ENCODE assay signal across 21 cellular contexts in the genomic region with DNA sequence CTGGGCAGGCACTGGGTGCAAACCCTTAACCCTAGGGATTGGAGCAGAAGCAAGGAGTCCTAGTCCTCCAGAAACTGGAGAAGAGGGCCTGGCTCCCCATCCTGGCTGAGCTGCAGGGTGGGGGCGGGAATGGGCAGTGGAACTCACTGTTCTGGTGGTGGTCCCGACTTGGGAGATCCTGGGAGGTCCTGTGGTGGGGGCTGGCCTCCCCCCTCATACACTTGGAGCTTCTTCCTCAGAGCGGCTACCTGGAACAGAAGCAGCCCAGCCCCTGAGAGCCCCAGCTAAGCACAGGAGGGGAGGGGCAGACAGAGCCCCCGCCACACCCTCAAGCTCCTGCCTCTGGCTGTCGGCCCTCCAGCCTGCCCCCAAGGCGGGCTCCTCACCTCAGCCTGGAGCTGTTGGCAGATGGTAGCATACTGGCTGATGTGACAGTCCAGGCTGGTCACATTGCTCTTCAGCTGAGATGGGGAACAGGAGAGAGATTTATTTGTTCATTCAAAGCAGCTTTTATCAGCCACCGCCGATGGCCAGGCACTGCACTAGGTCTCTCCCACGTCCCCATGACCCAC. TPM values are rescaled to one million over a fixed set of nuclear protein-coding genes. Genes with fewer than 3 reads are reported as not detected.
DNase-seq lines count a peak whose midpoint lies in the region; FAIRE-seq and TF ChIP-seq lines count a peak whose summit lies in the region.
"Had no signal": no experiment of that assay in that cellular context is flagged by ENCODE, and none has a peak within 500 bp of the region (broad histone marks: within the 10 kb centered on the region; RNA-seq: fewer than 3 reads in every experiment).

No MANE protein-coding gene starts in this region.

- H2BK12ac ChIP-seq in neuronal stem cell (ENCODE audit: low read length) = no peak overlapping the region

- H3K36me3 Mint-ChIP-seq in endodermal cell (ENCODE audit: low read depth) = peaks cover 54% of the 10 kb centered on the region

- no peak overlapping the region for H3K9ac ChIP-seq in endodermal cell (ENCODE audit: extremely low read depth, low read length, poor library complexity, severe bottlenecking)
- H3K9ac ChIP-seq in neuronal stem cell (ENCODE audit: low read depth, low read length, poor library complexity) = peak overlapping the region; percentile 67

- peak overlapping the region; percentile 53 for H3K4ac ChIP-seq in neuronal stem cell (ENCODE audit: low read length)

- H3K4me1 Mint-ChIP-seq in endodermal cell = peaks cover 9% of the 10 kb centered on the region
- H3K4me1 Mint-ChIP-seq: GM23338 had no signal

- H4K8ac ChIP-seq in neuronal stem cell (ENCODE audit: low read depth, low read length) = no peak overlapping the region

- H3K9me3 ChIP-seq in endodermal cell (ENCODE audit: control insufficient read depth, low read length) (no peaks in the 10 kb centered on the region), neuronal stem cell (replicated peaks in 1 of 2; ENCODE audit: control insufficient read depth in 2 of 2, insufficient read depth in 1 of 2, low read depth in 1 of 2, low read length in 2 of 2) (no peaks in the 10 kb centered on the region)
- H3K9me3 ChIP-seq: Peyer's patch had no signal

- no peak overlapping the region for H2BK5ac ChIP-seq in neuronal stem cell (ENCODE audit: low read length)

- no peak overlapping the region for H3K27ac Mint-ChIP-seq in endodermal cell
- H3K27ac Mint-ChIP-seq: GM23338, HFFc6 had no signal

- no peak overlapping the region for H3K4me3 Mint-ChIP-seq in endodermal cell
- H3K4me3 Mint-ChIP-seq: GM23338, HFFc6 had no signal

- H3K4me2 ChIP-seq in neuronal stem cell (ENCODE audit: insufficient read depth, low read length, poor library complexity, severe bottlenecking) = no peak overlapping the region
- H3K4me2 ChIP-seq: GM23338 had no signal

- H2AK5ac ChIP-seq in neuronal stem cell (ENCODE audit: low read depth, low read length) = no peak overlapping the region

- no peaks in the 10 kb centered on the region for H3K27me3 Mint-ChIP-seq in endodermal cell (ENCODE audit: insufficient read depth)

- no peak overlapping the region for H2BK120ac ChIP-seq in neuronal stem cell (ENCODE audit: low read depth, low read length)

- peaks cover 10% of the 10 kb centered on the region for H3K79me1 ChIP-seq in neuronal stem cell (ENCODE audit: low read depth, low read length)

- no peaks in the 10 kb centered on the region for H3K9me3 Mint-ChIP-seq in endodermal cell
- H3K9me3 Mint-ChIP-seq: GM23338, HFFc6 had no signal

- FAIRE-seq in D721Med (lab: Jason Lieb, UNC) (no peak), HTR-8/SVneo (lab: Jason Lieb, UNC) (peak; percentile 28)
- FAIRE-seq: GM12891 had no signal

- H2AFZ ChIP-seq in neuronal stem cell (ENCODE audit: low read length) = no peak overlapping the region
- H2AFZ ChIP-seq: GM23338 had no signal

- TF ChIP-seq CTCF in D721Med (IDR thresholded peaks at IDR 0.05; ENCODE audit: insufficient read depth, missing control alignments) = no peak
- TF ChIP-seq CTCF in endodermal cell (conservative IDR thresholded peaks at IDR 0.05) = no peak
- TF ChIP-seq CTCF in brain microvascular endothelial cell (IDR thresholded peaks at IDR 0.05; ENCODE audit: low read depth, low read length, missing control alignments) = no peak

- H3K4me3 ChIP-seq in endodermal cell (ENCODE audit: low read length) = no peak overlapping the region
- H3K4me3 ChIP-seq in neuronal stem cell (ENCODE audit: low read length in 2 of 2) = no peak overlapping the region
- no peak overlapping the region for H3K4me3 ChIP-seq in brain microvascular endothelial cell (ENCODE audit: low read depth, low read length)
- H3K4me3 ChIP-seq: GM23338, Peyer's patch had no signal

- no peak overlapping the region for H3K18ac ChIP-seq in neuronal stem cell (ENCODE audit: low read length)

- no peak overlapping the region for H2BK15ac ChIP-seq in neuronal stem cell (ENCODE audit: low read length)

- H3K4me1 ChIP-seq in endodermal cell (ENCODE audit: control insufficient read depth, insufficient read depth, low read length) = no peaks in the 10 kb centered on the region
- H3K4me1 ChIP-seq in neuronal stem cell (ENCODE audit: control insufficient read depth in 2 of 2, insufficient read depth in 1 of 2, low read depth in 1 of 2, low read length in 2 of 2) = no peaks in the 10 kb centered on the region
- H3K4me1 ChIP-seq: Peyer's patch had no signal

- H4K91ac ChIP-seq in neuronal stem cell (ENCODE audit: low read depth, low read length, poor library complexity) = no peak overlapping the region

- DNase-seq in D721Med (ENCODE audit: insufficient read length, low spot score) = peak; percentile 0
- DNase-seq in HTR-8/SVneo (ENCODE audit: insufficient read length, low spot score) = no peak
- peak; percentile 36 for DNase-seq in endodermal cell
- no peak for DNase-seq in neuronal stem cell (ENCODE audit: low spot score)
- DNase-seq in activated T-cell treated with anti-CD3 and anti-CD28 coated beads, Interleukin-2, amount 50 U/mL, for 48 hours = no peak
- DNase-seq in SKM-1 (lab: John Stamatoyannopoulos, UW; ENCODE audit: unreplicated experiment) = no peak
- no peak for DNase-seq in brain microvascular endothelial cell
- no peak for DNase-seq in iPS-NIHi7 (ENCODE audit: extremely low spot score)
- DNase-seq: DMS 273 treated with DMSO at 0.1 percent for 48 hours, GDM1, HFFc6, NCI-H1048, NCI-H1436 treated with DMSO at 0.1 percent for 48 hours, NCI-H2081, NCI-H510A treated with DMSO at 0.1 percent for 48 hours, SIG-M5 had no signal

- H3K27ac ChIP-seq in endodermal cell (ENCODE audit: low read depth, low read length) (no peak overlapping the region), neuronal stem cell (replicated peaks; ENCODE audit: low read length) (no peak overlapping the region), brain microvascular endothelial cell (no peak overlapping the region)
- H3K27ac ChIP-seq: C4-2B, Peyer's patch had no signal

- H3K23ac ChIP-seq in neuronal stem cell (ENCODE audit: low read depth, low read length, poor library complexity) = no peak overlapping the region

- in situ Hi-C loops in brain microvascular endothelial cell (cut with HindIII; ENCODE audit: low pct_ligation_motif_present, low sequenced_read_pairs) = no loop called here

- no peaks in the 10 kb centered on the region for H3K27me3 ChIP-seq in endodermal cell (ENCODE audit: control insufficient read depth, insufficient read depth, low read length, poor library complexity, severe bottlenecking)
- H3K27me3 ChIP-seq in neuronal stem cell (ENCODE audit: control insufficient read depth in 3 of 3, insufficient read depth in 3 of 3, low read depth in 1 of 3, low read length in 3 of 3) = no peaks in the 10 kb centered on the region
- H3K27me3 ChIP-seq in brain microvascular endothelial cell (replicated peaks) = no peaks in the 10 kb centered on the region
- H3K27me3 ChIP-seq: Peyer's patch had no signal

- no peak overlapping the region for H3K14ac ChIP-seq in neuronal stem cell (ENCODE audit: low read length)

- H3K36me3 ChIP-seq in endodermal cell (ENCODE audit: control insufficient read depth, insufficient read depth, low read length) = peaks cover 79% of the 10 kb centered on the region
- H3K36me3 ChIP-seq in neuronal stem cell (replicated peaks in 1 of 2; ENCODE audit: control insufficient read depth in 2 of 2, insufficient read depth in 2 of 2, low read length in 2 of 2) = peaks cover 76 to 95% of the 10 kb centered on the region in 2 donors
- no peaks in the 10 kb centered on the region for H3K36me3 ChIP-seq in brain microvascular endothelial cell (replicated peaks)
- H3K36me3 ChIP-seq: Peyer's patch had no signal

- WGBS in endodermal cell (ENCODE audit: insufficient coverage in 1 of 2, insufficient read length in 1 of 2), 2 experiments = 96 to 100% methylated on average over 4 to 9 of the region's 9 CpGs
- no CpG with 5 or more reads among the region's 9 CpGs for WGBS in neuronal stem cell (ENCODE audit: extremely low coverage in 2 of 2, insufficient read length in 2 of 2, insufficient replicate concordance in 1 of 2), 2 donors

RNA-seq across cellular contexts. Expression of a gene that starts 15.0 kb away (rescaled TPM):
- total RNA-seq in endodermal cell = 10 to 100 TPM; 43.5 to 64.7 TPM
- 45.3 TPM for polyA plus RNA-seq in endodermal cell (2013, experiment 1 of 2)
- polyA plus RNA-seq in endodermal cell (2013, experiment 2 of 2) = 46.4 TPM
- polyA plus RNA-seq in neuronal stem cell (2013, experiment 1 of 2) = 32.8 TPM
- polyA plus RNA-seq in neuronal stem cell (2013, experiment 2 of 2) = 32.5 TPM

RNA-seq across cellular contexts. Expression of a gene that starts 17.3 kb away (rescaled TPM):
- under 1 TPM in 1 of 2 donors, not detected in 1; 0.35 TPM for total RNA-seq in endodermal cell
- 0.11 TPM for polyA plus RNA-seq in endodermal cell (2013, experiment 1 of 2)
- 0.83 TPM for polyA plus RNA-seq in endodermal cell (2013, experiment 2 of 2)
- 0.20 TPM for polyA plus RNA-seq in neuronal stem cell (2013, experiment 1 of 2)
- polyA plus RNA-seq in neuronal stem cell (2013, experiment 2 of 2) = 0.17 TPM
- total RNA-seq: HFFc6, MCF 10A, Peyer's patch had no signal

RNA-seq across cellular contexts. Expression of a gene that starts 33.4 kb away (rescaled TPM):
- 100 to 1,000 TPM; 145 to 171 TPM for total RNA-seq in endodermal cell
- polyA plus RNA-seq in endodermal cell (2013, experiment 1 of 2) = 114 TPM
- 101 TPM for polyA plus RNA-seq in endodermal cell (2013, experiment 2 of 2)
- polyA plus RNA-seq in neuronal stem cell (2013, experiment 1 of 2) = 49.4 TPM
- polyA plus RNA-seq in neuronal stem cell (2013, experiment 2 of 2) = 48.1 TPM

RNA-seq across cellular contexts. Expression of a gene that starts 35.5 kb away (rescaled TPM):
- 1 to 10 TPM; 1.4 to 2.7 TPM for total RNA-seq in endodermal cell
- 13.9 TPM for polyA plus RNA-seq in endodermal cell (2013, experiment 1 of 2)
- polyA plus RNA-seq in endodermal cell (2013, experiment 2 of 2) = 12.4 TPM
- polyA plus RNA-seq in neuronal stem cell (2013, experiment 1 of 2) = 8.7 TPM
- polyA plus RNA-seq in neuronal stem cell (2013, experiment 2 of 2) = 8.7 TPM

Comparison
In these comparisons a context has a peak if more than half of its experiments do, and no peak if none do; other contexts are left out.
1. DNase-seq: peak in D721Med (single experiment) and endodermal cell (single experiment); none in HTR-8/SVneo (single experiment), neuronal stem cell (single experiment), activated T-cell treated with anti-CD3 and anti-CD28 coated beads, Interleukin-2, amount 50 U/mL, for 48 hours (0 of 2), SKM-1 (single experiment), brain microvascular endothelial cell (single experiment) and iPS-NIHi7 (single experiment).